ENCODE assay signal across 21 cellular contexts in the genomic region with DNA sequence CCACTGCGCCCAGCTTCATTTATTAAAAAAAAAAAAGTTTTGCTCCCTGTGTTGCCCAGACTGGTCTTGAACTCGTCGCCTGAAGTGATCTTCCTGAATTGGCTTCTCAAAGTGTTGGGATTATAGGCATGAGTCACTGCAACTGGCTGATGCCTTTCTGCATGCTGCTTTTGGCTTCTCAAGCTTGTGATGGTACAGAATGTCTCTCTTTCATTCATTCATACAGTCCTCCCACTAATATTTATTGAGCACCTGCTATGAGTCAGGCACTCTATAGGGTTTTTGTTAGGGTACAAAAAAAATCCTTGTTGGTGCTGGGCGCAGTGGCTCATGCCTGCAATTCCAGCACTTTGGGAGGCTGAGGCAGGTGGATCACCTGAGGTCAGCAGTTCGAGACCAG. TPM values are rescaled to one million over a fixed set of nuclear protein-coding genes. Genes with fewer than 3 reads are reported as not detected.
"Had no signal": no experiment of that assay in that cellular context is flagged by ENCODE, and none has a peak within 500 bp of the region (broad histone marks: within the 10 kb centered on the region; RNA-seq: fewer than 3 reads in every experiment).

No MANE protein-coding gene starts in this region.

- H3K9me3 ChIP-seq: SJSA1 had no signal

- H3K4me3 ChIP-seq: K562, MG63, SJSA1, SK-N-MC had no signal

- H3K27ac ChIP-seq: HL-60, KMS-11, SJSA1, SK-N-MC had no signal

- H3K4me1 ChIP-seq: SJSA1 had no signal

- H3K4me2 ChIP-seq: KMS-11 had no signal

- H3K36me3 ChIP-seq: MG63, SJSA1 had no signal

- DNase-seq: MG63, NCI-H1092 treated with DMSO at 0.1 percent for 48 hours, NCI-H1436, NCI-H187, NCI-H2029, NCI-H2081 treated with DMSO at 0.1 percent for 48 hours, NCI-H2171, NCI-H226, NCI-H446, NCI-H510A, NCI-H524 treated with DMSO at 0.1 percent for 48 hours, NCI-H69, NCI-H774, Right ventricle myocardium superior, RPMI8226, SIG-M5 had no signal

- H3K9ac ChIP-seq: KMS-11 had no signal

RNA-seq across cellular contexts. Expression of a gene that starts 9.0 kb away (rescaled TPM):
- total RNA-seq: K562, Right ventricle myocardium superior had no signal
